ENCODE assay signal across 8 cellular contexts in genomic region chr11:94129505-94130335, GRCh38. TPM values are rescaled to one million over a fixed set of nuclear protein-coding genes. Genes with fewer than 3 reads are reported as not detected.
DNase-seq lines count a peak whose midpoint lies in the region; ATAC-seq, FAIRE-seq and TF ChIP-seq lines count a peak whose summit lies in the region.

No MANE protein-coding gene starts in this region.

- intact Hi-C loops in Calu3 (cut with micrococcal nuclease; ENCODE audit: unreplicated experiment) (loop anchor here (2.0 kb wide), 1 partner anchor 143 kb away; no protein-coding TSS in a partner anchor), left colon (cut with DNase I, micrococcal nuclease) (no loop called here), thyroid gland (cut with DNase I) (no loop called here)

- TF ChIP-seq CTCF in Calu3 (IDR thresholded peaks at IDR 0.05; ENCODE audit: unreplicated experiment): no peak
- no peak for TF ChIP-seq CTCF in astrocyte (IDR thresholded peaks at IDR 0.05; ENCODE audit: insufficient read depth, low read depth, low read length)
- TF ChIP-seq CTCF in thyroid gland (IDR thresholded peaks at IDR 0.05): no peak

- no peaks in the 10 kb centered on the region for H3K27me3 Mint-ChIP-seq in Calu3 (ENCODE audit: unreplicated experiment)
- no peaks in the 10 kb centered on the region for H3K27me3 Mint-ChIP-seq in astrocyte (ENCODE audit: low read depth, unreplicated experiment)

- peak in 1 of 2 donors; percentile 39 for TF ChIP-seq POLR2A in thyroid gland (IDR thresholded peaks at IDR 0.05)

- H3K4me3 ChIP-seq in HUES48 (ENCODE audit: low read depth, low read length) (peak overlapping the region; percentile 87), astrocyte (ENCODE audit: insufficient read depth, low read depth, low read length) (peak overlapping the region; percentile 99), thyroid gland (replicated peaks in 1 of 3) (peak overlapping the region; percentile 2 to 82 (median 82))

- DNase-seq in Calu3: peak; percentile 66
- no peak for DNase-seq in astrocyte (ENCODE audit: low read depth)
- peak; percentile 90 to 94 for DNase-seq in left colon
- peak in 1 of 2 donors; percentile 87 for DNase-seq in thyroid gland
- DNase-seq in dermis blood vessel endothelial cell: no peak

- H3K4me1 ChIP-seq in HUES48 (ENCODE audit: control insufficient read depth, insufficient read depth, low read length) (peaks cover 51% of the 10 kb centered on the region), astrocyte (ENCODE audit: insufficient read depth, low read length) (peaks cover 53% of the 10 kb centered on the region), thyroid gland (peaks cover 32 to 37% of the 10 kb centered on the region in 2 donors)

- H3K9me3 ChIP-seq in HUES48 (ENCODE audit: control insufficient read depth, insufficient read depth, low read length): no peaks in the 10 kb centered on the region
- H3K9me3 ChIP-seq in astrocyte (ENCODE audit: insufficient read depth, low read depth, low read length): no peaks in the 10 kb centered on the region
- no peaks in the 10 kb centered on the region for H3K9me3 ChIP-seq in thyroid gland

- H3K9ac ChIP-seq in HUES48 (ENCODE audit: low read depth, low read length): peak overlapping the region; percentile 88
- peak overlapping the region; percentile 96 for H3K9ac ChIP-seq in astrocyte (ENCODE audit: low read length)

- H3K36me3 Mint-ChIP-seq in Calu3 (ENCODE audit: insufficient read depth, unreplicated experiment): peaks cover 5% of the 10 kb centered on the region
- no peaks in the 10 kb centered on the region for H3K36me3 Mint-ChIP-seq in astrocyte (ENCODE audit: low read depth, unreplicated experiment)

- H3K9me3 Mint-ChIP-seq in Calu3 (ENCODE audit: low read depth, unreplicated experiment): no peaks in the 10 kb centered on the region
- H3K9me3 Mint-ChIP-seq in astrocyte (ENCODE audit: unreplicated experiment): no peaks in the 10 kb centered on the region

- peak overlapping the region; percentile 92 for H2AFZ ChIP-seq in astrocyte (ENCODE audit: low read depth, low read length)

- TSS peak; percentile 49 for BruUV-seq in Calu3 (replicated peaks; lab: Mats Ljungman, UMichigan)

- H3K27ac ChIP-seq in HUES48 (ENCODE audit: low read depth, low read length) (peak overlapping the region; percentile 88), astrocyte (ENCODE audit: low read depth, low read length) (peak overlapping the region; percentile 93), thyroid gland (peak overlapping the region; percentile 94 to 97 (median 97))

- H3K27me3 ChIP-seq in HUES48 (ENCODE audit: control insufficient read depth, insufficient read depth, low read length): peaks cover 3% of the 10 kb centered on the region; the same call in 1 of the 2 replicates
- no peaks in the 10 kb centered on the region for H3K27me3 ChIP-seq in astrocyte (ENCODE audit: insufficient read depth, low read length)
- H3K27me3 ChIP-seq in thyroid gland: no peaks in the 10 kb centered on the region

- H3K36me3 ChIP-seq in HUES48 (ENCODE audit: control insufficient read depth, insufficient read depth, low read length) (no peaks in the 10 kb centered on the region), astrocyte (ENCODE audit: insufficient read depth, low read length) (no peaks in the 10 kb centered on the region), thyroid gland (no peaks in the 10 kb centered on the region)

- peaks cover 34% of the 10 kb centered on the region for H4K20me1 ChIP-seq in astrocyte (ENCODE audit: insufficient read depth, low read length)

- no peak for FAIRE-seq in astrocyte (lab: Jason Lieb, UNC)

- H3K79me2 ChIP-seq in astrocyte (ENCODE audit: insufficient read depth, low read length): peaks cover 74% of the 10 kb centered on the region

- H3K4me1 Mint-ChIP-seq in Calu3 (ENCODE audit: low read depth, unreplicated experiment) (peaks cover 24% of the 10 kb centered on the region), astrocyte (ENCODE audit: low read depth, unreplicated experiment) (peaks cover 24% of the 10 kb centered on the region)

- CTCF ChIA-PET in Calu3 (lab: Charles Lee): interaction anchor here (1.2 to 2.0 kb wide), 2 partner anchors 234 to 273 kb away, joined by 3 to 8 read pairs; no protein-coding TSS in a partner anchor

- peak overlapping the region; percentile 95 for H3K4me2 ChIP-seq in astrocyte (ENCODE audit: low read length)

- WGBS in thyroid gland, 2 donors: 12 to 15% methylated on average over 19 to 21 of the region's 21 CpGs

- H3K27ac Mint-ChIP-seq in Calu3 (ENCODE audit: unreplicated experiment): no peak overlapping the region
- no peak overlapping the region for H3K27ac Mint-ChIP-seq in astrocyte (ENCODE audit: unreplicated experiment)

- no peak overlapping the region for H3K4me3 Mint-ChIP-seq in Calu3 (ENCODE audit: low read depth, unreplicated experiment)
- H3K4me3 Mint-ChIP-seq in astrocyte (ENCODE audit: unreplicated experiment): no peak overlapping the region

- ATAC-seq in left colon: peak; percentile 88
- ATAC-seq in GM19455 (IDR thresholded peaks at IDR 0.05; ENCODE audit: unreplicated experiment): no peak
- ATAC-seq in HG03460 (IDR thresholded peaks at IDR 0.05; ENCODE audit: unreplicated experiment): no peak

RNA-seq across cellular contexts. Expression of gene PANX1, which starts 1.1 kb away (rescaled TPM):
- 18.6 and 20.2 TPM in 2 replicates for total RNA-seq in Calu3 (2022)
- 42.1 and 46.8 TPM in 2 replicates for total RNA-seq in astrocyte
- 10 to 100 TPM in 1 of 2 donors, 1 to 10 TPM in 1; 8.8 to 10.4 TPM for total RNA-seq in left colon
- 10 to 100 TPM; 18.4 to 21.7 (median 19.1) TPM for total RNA-seq in thyroid gland
- 24.8 and 27.4 TPM in 2 replicates for total RNA-seq in dermis blood vessel endothelial cell

Comparison
In these comparisons a context has a peak if more than half of its experiments do, and no peak if none do; other contexts are left out.
1. DNase-seq: peak in Calu3 (single experiment) and left colon (2 of 2); none in astrocyte (single experiment) and dermis blood vessel endothelial cell (single experiment).
2. Peak in every context shown above with its lines, with median percentiles within 50 percentile points of each other: H3K27ac ChIP-seq and H3K4me3 ChIP-seq.